ENCODE assay signal across 8 cellular contexts in genomic region chr7:128457385-128457784, GRCh38. TPM values are rescaled to one million over a fixed set of nuclear protein-coding genes. Genes with fewer than 3 reads are reported as not detected.
DNase-seq lines count a peak whose midpoint lies in the region; ATAC-seq and TF ChIP-seq lines count a peak whose summit lies in the region.
"Not testable (repeated sequence)": the region's sequence is repeated elsewhere in the genome, so short reads cannot be mapped to it uniquely, and the experiment has no call there.

No MANE protein-coding gene starts in this region.

- H3K27ac ChIP-seq in HUES64 (ENCODE audit: low read depth, low read length); SK-N-SH (ENCODE audit: low read depth in 2 of 2, low read length in 1 of 2); hepatocyte: not testable (repeated sequence)
- H3K27ac ChIP-seq in tibial artery = peak overlapping the region; percentile 87 to 92

- H3K79me2 ChIP-seq in SK-N-SH (ENCODE audit: insufficient read depth) (peaks cover 63% of the 10 kb centered on the region), hepatocyte (peaks cover 55% of the 10 kb centered on the region)

- WGBS in HUES64 = 91% methylated on average over 3 of the region's 6 CpGs
- WGBS in SK-N-SH (ENCODE audit: low lambda C conversion rate) = 88% methylated on average over 6 of the region's 6 CpGs
- WGBS in hepatocyte (ENCODE audit: low lambda C conversion rate, missing lambda C conversion rate) = 88% methylated on average over 6 of the region's 6 CpGs

- H3K36me3 Mint-ChIP-seq in Caco-2 (ENCODE audit: insufficient read depth, unreplicated experiment) = peaks cover 31% of the 10 kb centered on the region
- H3K36me3 Mint-ChIP-seq in activated T-helper 17 cell treated with anti-CD3 and anti-CD28 coated beads, Interleukin-2, amount 50 U/mL, for 72 hours (ENCODE audit: low read depth) = peaks cover 64% of the 10 kb centered on the region

- intact Hi-C loops in Caco-2 (cut with micrococcal nuclease; ENCODE audit: unreplicated experiment) = not testable (repeated sequence)
- intact Hi-C loops in tibial artery (cut with DNase I; ENCODE audit: low total_unique reads) = loop anchor here (5.0 kb wide), 1 partner anchor 45 kb away; no protein-coding TSS in a partner anchor

- H3F3A ChIP-seq in SK-N-SH (replicated peaks; ENCODE audit: insufficient read depth) = peaks cover 34% of the 10 kb centered on the region

- not testable (repeated sequence) for BruUV-seq in Caco-2 (replicated peaks; lab: Mats Ljungman, UMichigan)

- not testable (repeated sequence) for H3K9me3 Mint-ChIP-seq in Caco-2 (ENCODE audit: unreplicated experiment); activated T-helper 17 cell treated with anti-CD3 and anti-CD28 coated beads, Interleukin-2, amount 50 U/mL, for 72 hours

- peaks cover 30% of the 10 kb centered on the region for H3K4me1 Mint-ChIP-seq in Caco-2 (ENCODE audit: low read depth, unreplicated experiment)
- H3K4me1 Mint-ChIP-seq in activated T-helper 17 cell treated with anti-CD3 and anti-CD28 coated beads, Interleukin-2, amount 50 U/mL, for 72 hours = peaks cover 42% of the 10 kb centered on the region

- DNase-seq in Caco-2; SK-N-SH; cardiac fibroblast (ENCODE audit: low read depth in 2 of 2); hepatocyte (ENCODE audit: low spot score); tibial artery: not testable (repeated sequence)

- H3K9me2 ChIP-seq in SK-N-SH; hepatocyte (replicated peaks; ENCODE audit: insufficient read depth): not testable (repeated sequence)

- POLR2A ChIA-PET in Caco-2 (lab: Charles Lee); SK-N-SH (lab: Yijun Ruan, JAX): not testable (repeated sequence)

- H3K27me3 Mint-ChIP-seq in Caco-2 (ENCODE audit: insufficient read depth, unreplicated experiment); activated T-helper 17 cell treated with anti-CD3 and anti-CD28 coated beads, Interleukin-2, amount 50 U/mL, for 72 hours: not testable (repeated sequence)

- peaks cover 21% of the 10 kb centered on the region for H4K20me1 ChIP-seq in SK-N-SH (ENCODE audit: insufficient read depth)
- H4K20me1 ChIP-seq in hepatocyte (ENCODE audit: insufficient read depth, poor library complexity, severe bottlenecking) = not testable (repeated sequence)

- H3K27me3 ChIP-seq in Caco-2 (replicated peaks; ENCODE audit: control insufficient read depth, insufficient read depth, low read length); HUES64 (ENCODE audit: insufficient read depth, low read length); SK-N-SH (ENCODE audit: insufficient read depth); hepatocyte; neuron (ENCODE audit: insufficient read depth, low read length); tibial artery: not testable (repeated sequence)

- not testable (repeated sequence) for TF ChIP-seq CTCF in Caco-2 (IDR thresholded peaks at IDR 0.05; ENCODE audit: insufficient read depth in 1 of 2, low read depth in 1 of 2, low read length in 1 of 2, severe bottlenecking in 1 of 2, unreplicated experiment in 1 of 2); SK-N-SH (IDR thresholded peaks at IDR 0.05); cardiac fibroblast (IDR thresholded peaks at IDR 0.05; ENCODE audit: low read depth, low read length); hepatocyte (IDR thresholded peaks at IDR 0.05; ENCODE audit: poor library complexity); tibial artery (IDR thresholded peaks at IDR 0.05)

- H3K9ac ChIP-seq in HUES64 (ENCODE audit: low read depth, low read length) = not testable (repeated sequence)
- peak overlapping the region; percentile 91 for H3K9ac ChIP-seq in SK-N-SH

- CTCF ChIA-PET in Caco-2 (lab: Charles Lee) = not testable (repeated sequence)
- CTCF ChIA-PET in SK-N-SH (lab: Yijun Ruan, JAX) = interaction anchor here (0.8 to 8.9 kb wide), 11 partner anchors 13 to 332 kb away, joined by 3 to 187 read pairs (median 4); no protein-coding TSS in a partner anchor

- not testable (repeated sequence) for TF ChIP-seq RAD21 in SK-N-SH (IDR thresholded peaks at IDR 0.05; ENCODE audit: low read length)

- peak overlapping the region; percentile 99 for H3K4me3 Mint-ChIP-seq in Caco-2 (ENCODE audit: unreplicated experiment)
- peak overlapping the region; percentile 94 for H3K4me3 Mint-ChIP-seq in activated T-helper 17 cell treated with anti-CD3 and anti-CD28 coated beads, Interleukin-2, amount 50 U/mL, for 72 hours

- not testable (repeated sequence) for H2AFZ ChIP-seq in SK-N-SH (ENCODE audit: low read depth); hepatocyte; neuron (ENCODE audit: low read depth, low read length)

- not testable (repeated sequence) for TF ChIP-seq EP300 in SK-N-SH (IDR thresholded peaks at IDR 0.05; ENCODE audit: borderline replicate concordance in 1 of 2, low read depth in 1 of 2, low read length in 1 of 2)

- not testable (repeated sequence) for H3K4me3 ChIP-seq in Caco-2 (ENCODE audit: low read depth, low read length); hepatocyte
- H3K4me3 ChIP-seq in HUES64 (ENCODE audit: low read length) (peak overlapping the region; percentile 95), SK-N-SH (ENCODE audit: low read depth in 2 of 2, low read length in 1 of 2) (peak overlapping the region; percentile 89 to 99; a peak in 3 of 4 replicates), cardiac fibroblast (replicated peaks in 1 of 2; ENCODE audit: low read depth in 2 of 2, low read length in 2 of 2) (peak overlapping the region; percentile 89 to 91), neuron (ENCODE audit: low read length) (peak overlapping the region; percentile 73), tibial artery (peak overlapping the region in 1 of 2 donors; percentile 85)

- H3K4me1 ChIP-seq in Caco-2 (peaks cover 29% of the 10 kb centered on the region), HUES64 (ENCODE audit: insufficient read depth, low read length) (peaks cover 22% of the 10 kb centered on the region), SK-N-SH (ENCODE audit: control insufficient read depth in 1 of 2, insufficient read depth in 2 of 2, low read depth in 1 of 2, low read length in 1 of 2) (peaks cover 25 to 38% of the 10 kb centered on the region in 2 experiments; a peak in 3 of 4 replicates), hepatocyte (ENCODE audit: insufficient read depth) (peaks cover 24% of the 10 kb centered on the region), neuron (ENCODE audit: insufficient read depth, low read length) (peaks cover 17% of the 10 kb centered on the region), tibial artery (peaks cover 0 to 46% (median 41%) of the 10 kb centered on the region in 4 donors)

- not testable (repeated sequence) for H3K36me3 ChIP-seq in Caco-2 (ENCODE audit: control insufficient read depth, insufficient read depth, low read length); hepatocyte (replicated peaks; ENCODE audit: insufficient read depth, low read depth); tibial artery
- H3K36me3 ChIP-seq in HUES64 (ENCODE audit: insufficient read depth, low read length) (peaks cover 28% of the 10 kb centered on the region), SK-N-SH (replicated peaks in 1 of 2; ENCODE audit: control insufficient read depth in 1 of 2, insufficient read depth in 2 of 2, low read length in 1 of 2) (peaks cover 9 to 11% of the 10 kb centered on the region in 2 experiments), neuron (ENCODE audit: insufficient read depth, low read length) (peaks cover 15% of the 10 kb centered on the region)

- not testable (repeated sequence) for ATAC-seq in activated T-helper 17 cell treated with anti-CD3 and anti-CD28 coated beads, Interleukin-2, amount 50 U/mL, for 72 hours (replicated peaks)

- H3K4me2 ChIP-seq in SK-N-SH = peak overlapping the region; percentile 97
- peak overlapping the region; percentile 94 for H3K4me2 ChIP-seq in hepatocyte

- H3K9me3 ChIP-seq in Caco-2; HUES64 (ENCODE audit: insufficient read depth, low read depth, low read length); SK-N-SH; hepatocyte (ENCODE audit: low read depth); neuron (ENCODE audit: low read length); tibial artery: not testable (repeated sequence)

- H3K27ac Mint-ChIP-seq in Caco-2 (ENCODE audit: unreplicated experiment) = not testable (repeated sequence)
- H3K27ac Mint-ChIP-seq in activated T-helper 17 cell treated with anti-CD3 and anti-CD28 coated beads, Interleukin-2, amount 50 U/mL, for 72 hours = peak overlapping the region; percentile 86

RNA-seq across cellular contexts. Expression of gene HILPDA, which starts 1.7 kb away (rescaled TPM):
- total RNA-seq in Caco-2 (2022) (17.0 and 17.8 TPM in 2 replicates), hepatocyte (16.5 and 18.0 TPM in 2 replicates)
- polyA plus RNA-seq in HUES64 (2013, experiment 1 of 2) = 33.1 TPM
- polyA plus RNA-seq in HUES64 (2013, experiment 2 of 2) = 32.6 TPM
- polyA plus RNA-seq in SK-N-SH (2012; rRNA removed) (24.0 and 29.1 TPM in 2 replicates), hepatocyte (37.4 and 44.2 TPM in 2 replicates)
- 20.5 and 25.9 TPM in 2 replicates for polyA plus RNA-seq in SK-N-SH (2012; cell fraction: cytosol; rRNA removed)
- polyA plus RNA-seq in SK-N-SH (2012; cell fraction: nucleus; rRNA removed) = 31.2 and 40.6 TPM in 2 replicates
- total RNA-seq in activated T-helper 17 cell treated with anti-CD3 and anti-CD28 coated beads, Interleukin-2, amount 50 U/mL, for 72 hours = 1,000 to 10,000 TPM in 1 of 2 donors, 10 to 100 TPM in 1; 72.9 to 1,213 TPM

RNA-seq across cellular contexts. Expression of gene METTL2B, which starts 19.2 kb away (rescaled TPM):
- total RNA-seq in Caco-2 (2022) = 37.2 and 39.0 TPM in 2 replicates
- 24.0 TPM for polyA plus RNA-seq in HUES64 (2013, experiment 1 of 2)
- 25.1 TPM for polyA plus RNA-seq in HUES64 (2013, experiment 2 of 2)
- 22.5 and 27.8 TPM in 2 replicates for polyA plus RNA-seq in SK-N-SH (2012; rRNA removed)
- polyA plus RNA-seq in SK-N-SH (2012; cell fraction: cytosol; rRNA removed) = 27.0 and 27.7 TPM in 2 replicates
- polyA plus RNA-seq in SK-N-SH (2012; cell fraction: nucleus; rRNA removed) = 22.5 and 39.9 TPM in 2 replicates
- total RNA-seq in activated T-helper 17 cell treated with anti-CD3 and anti-CD28 coated beads, Interleukin-2, amount 50 U/mL, for 72 hours = 10 to 100 TPM; 29.5 to 49.5 TPM
- 22.9 and 29.0 TPM in 2 replicates for total RNA-seq in hepatocyte
- polyA plus RNA-seq in hepatocyte = 9.1 and 11.4 TPM in 2 replicates

RNA-seq across cellular contexts. Expression of gene IMPDH1, which starts 47.6 kb away (rescaled TPM):
- total RNA-seq in Caco-2 (2022) = 39.9 and 43.5 TPM in 2 replicates
- 26.2 TPM for polyA plus RNA-seq in HUES64 (2013, experiment 1 of 2)
- 27.6 TPM for polyA plus RNA-seq in HUES64 (2013, experiment 2 of 2)
- 80.4 and 82.0 TPM in 2 replicates for polyA plus RNA-seq in SK-N-SH (2012; rRNA removed)
- polyA plus RNA-seq in SK-N-SH (2012; cell fraction: cytosol; rRNA removed) = 32.4 and 59.8 TPM in 2 replicates
- 120 and 129 TPM in 2 replicates for polyA plus RNA-seq in SK-N-SH (2012; cell fraction: nucleus; rRNA removed)
- 10 to 100 TPM; 62.7 to 95.6 TPM for total RNA-seq in activated T-helper 17 cell treated with anti-CD3 and anti-CD28 coated beads, Interleukin-2, amount 50 U/mL, for 72 hours
- total RNA-seq in hepatocyte = 30.4 and 34.7 TPM in 2 replicates
- polyA plus RNA-seq in hepatocyte = 63.5 and 70.5 TPM in 2 replicates
